In genomic region chr19:780935-781334, GRCh38 we compare ENCODE assay signal across 2 cellular contexts.
TF ChIP-seq lines count a peak whose summit lies in the region.

No MANE protein-coding gene starts in this region.

TF ChIP-seq in IMR-90, 13 proteins besides CTCF, POLR2A, EP300 and RAD21:
- TF ChIP-seq SMC3 (IDR thresholded peaks at IDR 0.05; ENCODE audit: low read depth, low read length), result no peak
- TF ChIP-seq NFE2L2 (IDR thresholded peaks at IDR 0.05; ENCODE audit: low read depth, low read length), result no peak
- TF ChIP-seq MAFK (IDR thresholded peaks at IDR 0.05; ENCODE audit: low read depth, low read length), result no peak

TF ChIP-seq in H1, 55 proteins besides CTCF, POLR2A, EP300 and RAD21:
- no peak for TF ChIP-seq KDM1A (IDR thresholded peaks at IDR 0.05; ENCODE audit: borderline replicate concordance, low read length)
- no peak for TF ChIP-seq SIN3A (conservative IDR thresholded peaks at IDR 0.05 in 1 of 2, IDR thresholded peaks at IDR 0.05 in 1 of 2; ENCODE audit: low read depth in 1 of 2, low read length in 2 of 2)
- TF ChIP-seq RXRA (IDR thresholded peaks at IDR 0.05; ENCODE audit: insufficient read depth, low read depth, low read length), result no peak
- TF ChIP-seq MAX (IDR thresholded peaks at IDR 0.05), result no peak
- no peak for TF ChIP-seq PHF8 (conservative IDR thresholded peaks at IDR 0.05; ENCODE audit: low read depth, low read length)
- TF ChIP-seq SAP30 (IDR thresholded peaks at IDR 0.05; ENCODE audit: insufficient read depth, insufficient replicate concordance, low read length), result no peak
- no peak for TF ChIP-seq RFX5 (IDR thresholded peaks at IDR 0.05; ENCODE audit: borderline replicate concordance, low read depth, low read length)
- TF ChIP-seq GABPA (IDR thresholded peaks at IDR 0.05; ENCODE audit: borderline replicate concordance, insufficient read depth, low read length), result no peak
- TF ChIP-seq KDM4A (IDR thresholded peaks at IDR 0.05; ENCODE audit: low read depth, low read length, severe bottlenecking), result no peak
- no peak for TF ChIP-seq CTBP2 (IDR thresholded peaks at IDR 0.05; ENCODE audit: borderline replicate concordance, insufficient read depth, insufficient read length, low read length)
- TF ChIP-seq SP4 (IDR thresholded peaks at IDR 0.05; ENCODE audit: low read length), result no peak
- TF ChIP-seq SP2 (IDR thresholded peaks at IDR 0.05; ENCODE audit: low read length), result no peak
- no peak for TF ChIP-seq SIRT6 (IDR thresholded peaks at IDR 0.05; ENCODE audit: low read length)
